Comparison of ENCODE assay signal across 13 cellular contexts in the genomic region with DNA sequence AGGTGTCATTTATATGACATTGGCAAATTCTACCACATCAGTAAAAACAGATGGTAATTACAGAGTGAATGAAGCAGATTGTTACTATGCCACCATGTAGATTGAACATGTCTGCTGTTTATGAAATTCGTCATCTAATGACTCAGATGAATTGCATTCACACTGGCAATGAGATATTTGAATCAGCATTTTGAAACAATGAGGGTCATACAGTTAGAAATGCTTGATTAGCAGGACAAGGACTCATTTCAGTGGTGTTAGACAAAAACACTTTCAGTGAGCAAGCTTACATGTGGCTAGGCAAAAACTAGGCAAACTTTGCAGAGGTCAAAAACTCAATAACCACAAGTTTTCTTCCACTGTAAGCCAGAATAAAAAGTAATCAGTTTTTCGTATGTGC.
DNase-seq lines count a peak whose midpoint lies in the region; ATAC-seq and TF ChIP-seq lines count a peak whose summit lies in the region.
"Had no signal": no experiment of that assay in that cellular context is flagged by ENCODE, and none has a peak within 500 bp of the region (broad histone marks: within the 10 kb centered on the region; RNA-seq: fewer than 3 reads in every experiment).

No MANE protein-coding gene starts in this region.

- H3K27ac ChIP-seq in stomach = no peak overlapping the region
- H3K27ac ChIP-seq: A549 had no signal

- no peak overlapping the region for H3K4me3 ChIP-seq in astrocyte of the spinal cord (ENCODE audit: low read depth, low read length)
- no peak overlapping the region for H3K4me3 ChIP-seq in stomach
- H3K4me3 ChIP-seq: A549, smooth muscle cell had no signal

- intact Hi-C loops in stomach (cut with DNase I; ENCODE audit: low total_unique reads) = no loop called here

- H3K27me3 ChIP-seq in stomach = no peaks in the 10 kb centered on the region

- no peaks in the 10 kb centered on the region for H3K9me3 ChIP-seq in stomach
- H3K9me3 ChIP-seq: A549 had no signal

- in situ Hi-C loops in ACHN (cut with HindIII; ENCODE audit: low pct_ligation_motif_present, low pct_unique_long_range_greater_than_20kb, low sequenced_read_pairs) (no loop called here), astrocyte of the spinal cord (cut with HindIII; ENCODE audit: low sequenced_read_pairs) (no loop called here)

- no peaks in the 10 kb centered on the region for H3K36me3 ChIP-seq in stomach

- DNase-seq in ACHN = peak; percentile 16
- DNase-seq in HS-5 (ENCODE audit: low read depth) = peak; percentile 70
- peak; percentile 63 for DNase-seq in astrocyte of the spinal cord (ENCODE audit: low read depth, low spot score)
- DNase-seq in iris pigment epithelial cell (ENCODE audit: low read depth) = peak; percentile 86
- no peak for DNase-seq in activated naive CD4-positive, alpha-beta T cell treated with anti-CD3 and anti-CD28 coated beads, Interleukin-2, amount 50 U/mL, for 16 hours
- DNase-seq in stomach = no peak
- DNase-seq: activated naive CD4-positive, alpha-beta T cell treated with anti-CD3 and anti-CD28 coated beads for 36 hours; NCI-H446; SHP77 had no signal

- WGBS in stomach, 5 donors = 65 to 78% (median 70%) methylated on average over 2 of the region's 2 CpGs

- H3K4me1 ChIP-seq in stomach = no peaks in the 10 kb centered on the region
- H3K4me1 ChIP-seq: A549 had no signal

- no peak for TF ChIP-seq CTCF in astrocyte of the spinal cord (IDR thresholded peaks at IDR 0.05; ENCODE audit: low read depth, low read length)
- TF ChIP-seq CTCF in stomach (IDR thresholded peaks at IDR 0.05) = no peak

- TF ChIP-seq POLR2A in stomach (IDR thresholded peaks at IDR 0.05) = no peak

- TF ChIP-seq EP300 in stomach (IDR thresholded peaks at IDR 0.05) = no peak

- ATAC-seq in GM21381 (IDR thresholded peaks at IDR 0.05; ENCODE audit: unreplicated experiment) = no peak
- ATAC-seq in HG02885 (IDR thresholded peaks at IDR 0.05; ENCODE audit: poor library complexity, unreplicated experiment) = no peak
- ATAC-seq: A549 had no signal

Comparison
In these comparisons a context has a peak if more than half of its experiments do, and no peak if none do; other contexts are left out.
1. DNase-seq: peak in ACHN (single experiment), HS-5 (single experiment), astrocyte of the spinal cord (single experiment) and iris pigment epithelial cell (single experiment); none in activated naive CD4-positive, alpha-beta T cell treated with anti-CD3 and anti-CD28 coated beads, Interleukin-2, amount 50 U/mL, for 16 hours (single experiment) and stomach (single experiment).